ENCODE assay signal across 27 cellular contexts in genomic region chr7:109545686-109546085, GRCh38.
"Had no signal": no experiment of that assay in that cellular context is flagged by ENCODE, and none has a peak within 500 bp of the region (broad histone marks: within the 10 kb centered on the region; RNA-seq: fewer than 3 reads in every experiment).

No MANE protein-coding gene starts in this region.

- H3K27ac ChIP-seq: brain microvascular endothelial cell, SJSA1 had no signal

- H3K27me3 ChIP-seq: brain microvascular endothelial cell, MG63, SJSA1 had no signal

- FAIRE-seq: colon, RCC 7860 had no signal

- H3K4me1 ChIP-seq: SJSA1 had no signal

- H3K36me3 ChIP-seq: brain microvascular endothelial cell, MG63, SJSA1 had no signal

- DNase-seq: activated B cell treated with CpG ODN at 0.5 μM for 24 hours; activated CD4-positive, alpha-beta memory T cell treated with anti-CD3 and anti-CD28 coated beads, Interleukin-2, amount 10 ng/mL, durations not matched to agents 7 days and 5 days; activated CD4-positive, alpha-beta T cell treated with anti-CD3 and anti-CD28 coated beads, Interleukin-2, amount 50 U/mL, for 1 hour; activated gamma-delta T cell treated with Interleukin-2 at 50 U/mL for 16 hours; activated naive CD4-positive, alpha-beta T cell treated with anti-CD3 and anti-CD28 coated beads, Interleukin-2, amount 10 ng/mL, durations not matched to agents 7 days and 5 days; activated naive CD8-positive, alpha-beta T cell treated with anti-CD3 and anti-CD28 coated beads for 36 hours; activated T-cell treated with anti-CD3 and anti-CD28 coated beads for 4 hours; activated T-cell treated with anti-CD3 and anti-CD28 coated beads, Interleukin-2, amount 50 U/mL, for 48 hours; brain microvascular endothelial cell; cerebellar nuclear complex; MG63; MV-4-11; NCI-H1092 treated with DMSO at 0.1 percent for 48 hours; NCI-H1417 treated with DMSO at 0.1 percent for 48 hours; NCI-H1694; NCI-H2029; NCI-H2107; NCI-H2171 treated with DMSO at 0.1 percent for 48 hours; NCI-H226; NCI-H510A treated with DMSO at 0.1 percent for 48 hours; NCI-H69; PC-3; SHP77 had no signal

- H3K9me3 ChIP-seq: MG63, SJSA1 had no signal

- H3K4me3 ChIP-seq: MG63, SJSA1 had no signal

- ATAC-seq: PC-3, SK-N-SH treated with all-trans-retinoic acid at 6 μM for 48 hours had no signal
